8 cellular contexts compared by ENCODE assay signal in the genomic region with DNA sequence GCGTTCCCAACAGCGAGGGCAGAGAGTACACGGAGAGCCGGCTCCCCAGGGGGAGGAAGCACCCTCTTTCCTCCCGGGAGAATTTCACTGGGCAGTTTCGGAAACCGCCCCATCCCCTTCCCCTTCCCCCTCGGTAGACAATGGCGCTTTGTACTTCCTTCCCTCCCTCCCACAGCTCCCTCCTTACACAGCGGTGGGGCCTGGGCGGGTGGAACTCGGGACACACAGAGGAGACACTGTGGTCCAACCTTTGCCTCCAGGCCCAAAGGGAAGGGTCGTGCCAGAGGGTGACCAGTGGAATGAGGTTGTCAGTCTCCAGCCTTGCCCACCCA.
A peak's percentile ranks its signal among the peaks of the same experiment; 100 is the strongest.
DNase-seq lines count a peak whose midpoint lies in the region; TF ChIP-seq lines count a peak whose summit lies in the region.

No MANE protein-coding gene starts in this region.

- TF ChIP-seq CTCF in astrocyte of the spinal cord (IDR thresholded peaks at IDR 0.05; ENCODE audit: low read depth, low read length), result no peak

- H3K27me3 ChIP-seq in stomach smooth muscle (ENCODE audit: control insufficient read depth in 1 of 2, insufficient read depth in 2 of 2, low read length in 2 of 2), result no peaks in the 10 kb centered on the region

- H3K27me3 Mint-ChIP-seq in T-helper 2 cell treated with Interferon-gamma antibody and Interleukin-4, amounts not matched to agents 5 μg/mL and 100 μg/mL, for 36 hours (ENCODE audit: low read depth), result no peaks in the 10 kb centered on the region

- H3K9ac ChIP-seq in stomach smooth muscle (ENCODE audit: low read length in 2 of 2), result peak overlapping the region; percentile 87 to 96

- H3K36me3 ChIP-seq in stomach smooth muscle (ENCODE audit: control insufficient read depth in 2 of 2, insufficient read depth in 2 of 2, low read length in 2 of 2), result peaks cover 10 to 29% of the 10 kb centered on the region in 2 donors

- H3K36me3 Mint-ChIP-seq in T-helper 2 cell treated with Interferon-gamma antibody and Interleukin-4, amounts not matched to agents 5 μg/mL and 100 μg/mL, for 36 hours (ENCODE audit: low read depth), result peaks cover 3% of the 10 kb centered on the region

- H3K4me3 ChIP-seq in astrocyte of the spinal cord (ENCODE audit: low read depth, low read length) (peak overlapping the region; percentile 66), stomach smooth muscle (ENCODE audit: low read length in 2 of 2) (peak overlapping the region; percentile 9 to 96)

- peaks cover 32% of the 10 kb centered on the region for H3K4me1 Mint-ChIP-seq in T-helper 2 cell treated with Interferon-gamma antibody and Interleukin-4, amounts not matched to agents 5 μg/mL and 100 μg/mL, for 36 hours (ENCODE audit: low read depth)

- DNase-seq in T-helper 2 cell treated with Interferon-gamma antibody and Interleukin-4, amounts not matched to agents 5 μg/mL and 100 μg/mL, for 36 hours (ENCODE audit: low spot score), result no peak
- DNase-seq in T-helper 2 cell (no peak), astrocyte of the spinal cord (ENCODE audit: low read depth, low spot score) (no peak), islet precursor cell (peak; percentile 84), NCI-H2029 treated with DMSO at 0.1 percent for 48 hours (lab: John Stamatoyannopoulos, UW) (no peak), NCI-H1417 treated with DMSO at 0.1 percent for 48 hours (lab: John Stamatoyannopoulos, UW) (no peak)
- no peak for DNase-seq in stimulated activated CD4-positive, alpha-beta T cell treated with anti-CD3 and anti-CD28 coated beads, Interleukin-2, amount 100 ng/mL, for 48 hours

- in situ Hi-C loops in astrocyte of the spinal cord (cut with HindIII; ENCODE audit: low sequenced_read_pairs), result no loop called here

- peak overlapping the region; percentile 82 for H3K4me3 Mint-ChIP-seq in T-helper 2 cell treated with Interferon-gamma antibody and Interleukin-4, amounts not matched to agents 5 μg/mL and 100 μg/mL, for 36 hours

- no peaks in the 10 kb centered on the region for H3K9me3 ChIP-seq in stomach smooth muscle (ENCODE audit: control insufficient read depth in 2 of 2, low read length in 2 of 2)

- peak overlapping the region; percentile 98 for H3K27ac ChIP-seq in stomach smooth muscle (ENCODE audit: low read length)

- H3K9me3 Mint-ChIP-seq in T-helper 2 cell treated with Interferon-gamma antibody and Interleukin-4, amounts not matched to agents 5 μg/mL and 100 μg/mL, for 36 hours, result no peaks in the 10 kb centered on the region

- H3K4me1 ChIP-seq in stomach smooth muscle (ENCODE audit: control insufficient read depth, insufficient read depth, low read length), result peaks cover 90% of the 10 kb centered on the region

- peak overlapping the region; percentile 79 for H3K27ac Mint-ChIP-seq in T-helper 2 cell treated with Interferon-gamma antibody and Interleukin-4, amounts not matched to agents 5 μg/mL and 100 μg/mL, for 36 hours
